Comparison of ENCODE assay signal across 8 cellular contexts in genomic region chr20:36235892-36236785, GRCh38. TPM values are rescaled to one million over a fixed set of nuclear protein-coding genes. Genes with fewer than 3 reads are reported as not detected.
A peak's percentile ranks its signal among the peaks of the same experiment; 100 is the strongest.
DNase-seq lines count a peak whose midpoint lies in the region; ATAC-seq and TF ChIP-seq lines count a peak whose summit lies in the region.

Gene AAR2 (plus strand): TSS chr20:36236478. CDS start chr20:36239869, 3,391 bp downstream.

- H3K27ac ChIP-seq in adrenal gland (peak within 1 kb of the TSS; percentile 46 to 88 (median 79)), heart right ventricle (peak within 1 kb of the TSS in 9 of 10 donors; percentile 35 to 93 (median 84))

- POLR2A ChIA-PET in Caco-2 (lab: Charles Lee): interaction anchor here (0.6 to 1.6 kb wide), 6 partner anchors 11 to 786 kb away, joined by 3 to 13 read pairs (median 3); partner anchors contain the start of gene SCAND1

- TF ChIP-seq POLR2A in adrenal gland (IDR thresholded peaks at IDR 0.05): peak in 1 of 2 donors; percentile 60

- H3K4me3 ChIP-seq in Caco-2 (ENCODE audit: low read depth, low read length): peak within 1 kb of the TSS; percentile 60
- H3K4me3 ChIP-seq in adrenal gland: peak within 1 kb of the TSS; percentile 28 to 76 (median 60)
- peak within 1 kb of the TSS; percentile 70 to 96 (median 80) for H3K4me3 ChIP-seq in heart right ventricle

- DNase-seq in Caco-2 (peak; percentile 91 to 93), NCI-H1417 treated with DMSO at 0.1 percent for 48 hours (lab: John Stamatoyannopoulos, UW) (peak; percentile 14), adrenal gland (peak; percentile 78 to 87 (median 82)), heart right ventricle (peak; percentile 79 to 83), posterior vena cava (ENCODE audit: low spot score) (peak; percentile 93), type B pancreatic cell (ENCODE audit: extremely low spot score, unreplicated experiment) (peak; percentile 85)

- CTCF ChIA-PET in Caco-2 (lab: Charles Lee): interaction anchor here (0.8 to 1.7 kb wide), 7 partner anchors 14 to 628 kb away, joined by 3 to 7 read pairs (median 3); a partner anchor contains a TSS

- intact Hi-C loops in Caco-2 (cut with micrococcal nuclease; ENCODE audit: unreplicated experiment): no loop called here
- intact Hi-C loops in T-helper 1 cell treated with Interleukin-12 subunit alpha and Interleukin-12 subunit beta and Interleukin-4 antibody, amounts not matched to agents 30 ng/mL and 1 ng/mL, for 36 hours (cut with micrococcal nuclease): loop anchor here (2.0 to 10.0 kb wide), 4 partner anchors 185 to 959 kb away; partner anchors contain the start of genes MMP24OS and TGIF2
- intact Hi-C loops in adrenal gland (cut with DNase I): no loop called here
- intact Hi-C loops in heart right ventricle (cut with DNase I): no loop called here
- intact Hi-C loops in posterior vena cava (cut with DNase I): no loop called here

- H3K27me3 Mint-ChIP-seq in Caco-2 (ENCODE audit: insufficient read depth, unreplicated experiment) (no peaks in the 10 kb centered on the region), type B pancreatic cell (no peaks in the 10 kb centered on the region)

- WGBS in adrenal gland, 4 donors: 2 to 17% (median 8%) methylated on average over 24 to 44 of the region's 44 CpGs
- whole genome bisulfite sequencing in heart right ventricle, 2 donors: 9 to 10% methylated on average over 44 of the region's 44 CpGs

- ATAC-seq in GM21825 (IDR thresholded peaks at IDR 0.05; ENCODE audit: unreplicated experiment): peak; percentile 74
- peak; percentile 94 to 98 (median 97) for ATAC-seq in heart right ventricle

- H3K9me3 Mint-ChIP-seq in Caco-2 (ENCODE audit: unreplicated experiment) (no peaks in the 10 kb centered on the region), type B pancreatic cell (no peaks in the 10 kb centered on the region)

- peaks cover 44% of the 10 kb centered on the region for H3K36me3 Mint-ChIP-seq in Caco-2 (ENCODE audit: insufficient read depth, unreplicated experiment)
- H3K36me3 Mint-ChIP-seq in type B pancreatic cell: peaks cover 1% of the 10 kb centered on the region

- no peaks in the 10 kb centered on the region for H3K27me3 ChIP-seq in Caco-2 (replicated peaks; ENCODE audit: control insufficient read depth, insufficient read depth, low read length)
- H3K27me3 ChIP-seq in adrenal gland: no peaks in the 10 kb centered on the region
- H3K27me3 ChIP-seq in heart right ventricle: no peaks in the 10 kb centered on the region

- TSS peak; percentile 25 for BruUV-seq in Caco-2 (replicated peaks; lab: Mats Ljungman, UMichigan)

- H3K4me1 ChIP-seq in Caco-2 (0 out of 2 replicates have a peak, but pooled peaks cover 4% of the 10 kb centered on the region), adrenal gland (replicated peaks in 1 of 2) (peaks cover 15 to 29% of the 10 kb centered on the region in 2 donors), heart right ventricle (peaks cover 0 to 32% (median 22%) of the 10 kb centered on the region in 9 donors)

- H3K4me1 Mint-ChIP-seq in Caco-2 (ENCODE audit: low read depth, unreplicated experiment) (peaks cover 16% of the 10 kb centered on the region), type B pancreatic cell (ENCODE audit: unreplicated experiment) (peaks cover 20% of the 10 kb centered on the region)

- H3K36me3 ChIP-seq in Caco-2 (ENCODE audit: control insufficient read depth, insufficient read depth, low read length): peaks cover 7% of the 10 kb centered on the region
- peaks cover 0 to 13% of the 10 kb centered on the region in 2 donors for H3K36me3 ChIP-seq in adrenal gland (replicated peaks in 1 of 2)
- peaks cover 0 to 25% (median 9%) of the 10 kb centered on the region in 9 donors for H3K36me3 ChIP-seq in heart right ventricle

- H3K9me3 ChIP-seq in Caco-2 (no peaks in the 10 kb centered on the region), adrenal gland (replicated peaks in 1 of 3) (no peaks in the 10 kb centered on the region), heart right ventricle (no peaks in the 10 kb centered on the region)

- H3K27ac Mint-ChIP-seq in Caco-2 (ENCODE audit: unreplicated experiment): peak within 1 kb of the TSS; percentile 92
- H3K27ac Mint-ChIP-seq in type B pancreatic cell: peak within 1 kb of the TSS; percentile 43

- peak within 1 kb of the TSS; percentile 82 for H3K4me3 Mint-ChIP-seq in Caco-2 (ENCODE audit: unreplicated experiment)
- H3K4me3 Mint-ChIP-seq in type B pancreatic cell: peak within 1 kb of the TSS; percentile 95

- no peak for TF ChIP-seq CTCF in Caco-2 (IDR thresholded peaks at IDR 0.05; ENCODE audit: insufficient read depth in 1 of 2, low read depth in 1 of 2, low read length in 1 of 2, severe bottlenecking in 1 of 2, unreplicated experiment in 1 of 2)
- peak in 1 of 6 experiments; percentile 2 for TF ChIP-seq CTCF in adrenal gland (IDR thresholded peaks at IDR 0.05)
- no peak for TF ChIP-seq CTCF in heart right ventricle (IDR thresholded peaks at IDR 0.05)
- no peak for TF ChIP-seq CTCF in type B pancreatic cell (conservative IDR thresholded peaks at IDR 0.05)

RNA-seq across cellular contexts. Expression of gene AAR2, which starts in this region (rescaled TPM):
- total RNA-seq in Caco-2 (2022) (59.1 and 60.0 TPM in 2 replicates), adrenal gland (10 to 100 TPM; 26.2 to 44.3 (median 32.6) TPM), heart right ventricle (10 to 100 TPM; 13.9 to 20.5 (median 15.2) TPM), posterior vena cava (10 to 100 TPM; 20.4 to 21.4 TPM), type B pancreatic cell (ENCODE audit: low replicate concordance) (23.8 and 27.0 TPM in 2 replicates)
- total RNA-seq in T-helper 1 cell treated with Interleukin-12 subunit alpha and Interleukin-12 subunit beta and Interleukin-4 antibody, amounts not matched to agents 30 ng/mL and 1 ng/mL, for 36 hours: 29.1 and 29.3 TPM in 2 replicates
- polyA plus RNA-seq in adrenal gland (10 to 100 TPM; 11.7 to 37.9 (median 17.5) TPM), heart right ventricle (10 to 100 TPM in 1 of 2 donors, 1 to 10 TPM in 1; 7.8 to 22.7 TPM)

Comparison
In these comparisons a context has a peak if more than half of its experiments do, and no peak if none do; other contexts are left out.
1. Peak in every context shown above with its lines: DNase-seq, ATAC-seq, H3K4me3 ChIP-seq and H3K27ac ChIP-seq.
2. DNase-seq: peak in every context shown above with its lines; median percentile 93 in posterior vena cava; 92 in Caco-2; 85 in type B pancreatic cell; 82 in adrenal gland; 81 in heart right ventricle; 14 in NCI-H1417 treated with DMSO at 0.1 percent for 48 hours.